Comparison of ENCODE assay signal across 1 cellular context in the genomic region with DNA sequence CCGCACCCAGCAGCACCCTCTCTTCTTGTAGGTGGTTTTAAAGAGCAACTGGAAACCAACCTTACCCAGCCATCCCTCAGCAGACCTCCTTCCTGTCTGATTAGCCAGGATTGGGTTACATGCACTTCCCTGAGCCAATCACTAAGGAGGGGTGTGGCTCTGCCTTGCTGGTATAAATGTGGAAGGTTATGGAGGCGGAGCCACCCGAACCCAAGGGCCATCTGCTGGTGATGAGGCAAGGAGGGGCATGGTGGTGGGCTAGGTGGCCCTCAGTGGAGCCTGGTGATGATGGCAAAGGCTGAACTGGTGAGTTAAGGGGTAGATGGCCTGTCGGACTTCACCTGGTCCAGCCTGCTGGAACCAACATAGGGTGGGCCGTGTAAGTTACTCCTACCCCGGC.
TF ChIP-seq lines count a peak whose summit lies in the region.

No MANE protein-coding gene starts in this region.

TF ChIP-seq in HCT116, 20 proteins besides CTCF, POLR2A, EP300 and RAD21 (continued from another document):
- TF ChIP-seq, protein P1, sequence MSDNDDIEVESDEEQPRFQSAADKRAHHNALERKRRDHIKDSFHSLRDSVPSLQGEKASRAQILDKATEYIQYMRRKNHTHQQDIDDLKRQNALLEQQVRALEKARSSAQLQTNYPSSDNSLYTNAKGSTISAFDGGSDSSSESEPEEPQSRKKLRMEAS (IDR thresholded peaks at IDR 0.05): no peak
- TF ChIP-seq, protein P2, sequence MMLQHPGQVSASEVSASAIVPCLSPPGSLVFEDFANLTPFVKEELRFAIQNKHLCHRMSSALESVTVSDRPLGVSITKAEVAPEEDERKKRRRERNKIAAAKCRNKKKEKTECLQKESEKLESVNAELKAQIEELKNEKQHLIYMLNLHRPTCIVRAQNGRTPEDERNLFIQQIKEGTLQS (IDR thresholded peaks at IDR 0.05): no peak
- TF ChIP-seq SIN3A (IDR thresholded peaks at IDR 0.05; ENCODE audit: low read depth) (no peak), CEBPB (IDR thresholded peaks at IDR 0.05; ENCODE audit: low read depth) (no peak), ZFX (IDR thresholded peaks at IDR 0.05) (no peak)
